ENCODE assay signal across 1 cellular context in the genomic region with DNA sequence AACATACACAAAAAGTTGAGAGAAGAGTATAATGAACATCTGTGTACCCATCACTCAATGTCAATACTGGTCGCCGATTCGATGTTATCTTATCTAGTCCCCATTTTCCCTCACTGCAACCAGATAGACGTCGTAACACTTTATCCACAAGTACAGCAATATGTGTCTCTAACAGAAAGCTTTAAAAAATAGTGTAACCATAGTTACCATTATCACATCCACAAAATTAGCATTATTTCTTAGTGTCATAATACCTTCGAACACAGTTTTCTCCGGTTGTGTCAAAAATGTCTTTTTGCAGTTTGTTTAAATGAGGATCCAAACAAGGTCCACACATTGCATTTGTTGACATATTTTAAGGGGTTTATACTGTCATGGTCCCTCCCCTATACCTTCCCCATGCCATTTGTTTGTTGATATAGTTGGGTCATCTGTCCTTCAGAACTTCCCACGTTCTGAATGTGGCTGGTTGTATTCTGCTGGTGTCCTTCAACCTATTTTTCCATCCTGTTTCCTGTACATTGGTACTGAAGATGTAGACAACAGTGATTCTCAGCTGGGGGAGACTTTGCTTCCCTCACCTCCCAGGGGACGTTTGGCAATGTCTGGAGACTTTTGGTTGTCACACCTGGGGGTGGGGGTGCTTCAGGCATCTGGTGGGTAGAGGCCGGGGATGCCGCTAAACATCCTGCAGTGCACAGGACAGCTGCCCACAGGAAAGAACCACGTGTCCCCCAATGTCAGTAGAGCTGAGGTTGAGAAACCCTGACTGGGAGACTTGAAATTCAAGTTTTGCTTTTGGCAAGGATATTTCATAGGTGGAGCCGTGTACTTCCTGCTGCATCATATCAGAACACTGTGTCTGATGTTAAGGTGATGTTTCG.
TF ChIP-seq lines count a peak whose summit lies in the region.

No MANE protein-coding gene starts in this region.

TF ChIP-seq in HepG2, 621 proteins besides CTCF, POLR2A, EP300 and RAD21 (continued from another document and continues in another):
- TF ChIP-seq FOXA1 (IDR thresholded peaks at IDR 0.05), result no peak
- TF ChIP-seq FOXA1 (CRISPR knock-in tag; IDR thresholded peaks at IDR 0.05), result peak; percentile 8; the same call in 1 of the 2 replicates
- TF ChIP-seq SOX13 (IDR thresholded peaks at IDR 0.05), result no peak
- peak in 1 of 2 experiments; percentile 30; a peak in 1 of 4 replicates for TF ChIP-seq SOX13 (CRISPR knock-in tag; conservative IDR thresholded peaks at IDR 0.05 in 1 of 2, IDR thresholded peaks at IDR 0.05 in 1 of 2)
- TF ChIP-seq, protein P1, sequence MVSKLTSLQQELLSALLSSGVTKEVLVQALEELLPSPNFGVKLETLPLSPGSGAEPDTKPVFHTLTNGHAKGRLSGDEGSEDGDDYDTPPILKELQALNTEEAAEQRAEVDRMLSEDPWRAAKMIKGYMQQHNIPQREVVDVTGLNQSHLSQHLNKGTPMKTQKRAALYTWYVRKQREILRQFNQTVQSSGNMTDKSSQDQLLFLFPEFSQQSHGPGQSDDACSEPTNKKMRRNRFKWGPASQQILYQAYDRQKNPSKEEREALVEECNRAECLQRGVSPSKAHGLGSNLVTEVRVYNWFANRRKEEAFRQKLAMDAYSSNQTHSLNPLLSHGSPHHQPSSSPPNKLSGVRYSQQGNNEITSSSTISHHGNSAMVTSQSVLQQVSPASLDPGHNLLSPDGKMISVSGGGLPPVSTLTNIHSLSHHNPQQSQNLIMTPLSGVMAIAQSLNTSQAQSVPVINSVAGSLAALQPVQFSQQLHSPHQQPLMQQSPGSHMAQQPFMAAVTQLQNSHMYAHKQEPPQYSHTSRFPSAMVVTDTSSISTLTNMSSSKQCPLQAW (CRISPR knock-in tag; IDR thresholded peaks at IDR 0.05), result peak; percentile 76; the same call in 1 of the 2 replicates
- peak; percentile 66; the same call in 1 of the 2 replicates for TF ChIP-seq HDAC1 (CRISPR knock-in tag; IDR thresholded peaks at IDR 0.05)
- TF ChIP-seq, protein P2, sequence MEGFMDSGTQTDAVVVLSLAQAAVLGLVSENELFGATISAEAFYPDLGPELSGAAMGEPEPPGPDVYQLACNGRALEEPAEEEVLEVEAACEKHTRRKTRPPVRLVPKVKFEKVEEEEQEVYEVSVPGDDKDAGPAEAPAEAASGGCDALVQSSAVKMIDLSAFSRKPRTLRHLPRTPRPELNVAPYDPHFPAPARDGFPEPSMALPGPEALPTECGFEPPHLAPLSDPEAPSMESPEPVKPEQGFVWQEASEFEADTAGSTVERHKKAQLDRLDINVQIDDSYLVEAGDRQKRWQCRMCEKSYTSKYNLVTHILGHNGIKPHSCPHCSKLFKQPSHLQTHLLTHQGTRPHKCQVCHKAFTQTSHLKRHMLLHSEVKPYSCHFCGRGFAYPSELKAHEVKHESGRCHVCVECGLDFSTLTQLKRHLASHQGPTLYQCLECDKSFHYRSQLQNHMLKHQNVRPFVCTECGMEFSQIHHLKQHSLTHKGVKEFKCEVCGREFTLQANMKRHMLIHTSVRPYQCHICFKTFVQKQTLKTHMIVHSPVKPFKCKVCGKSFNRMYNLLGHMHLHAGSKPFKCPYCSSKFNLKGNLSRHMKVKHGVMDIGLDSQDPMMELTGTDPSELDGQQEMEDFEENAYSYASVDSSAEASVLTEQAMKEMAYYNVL (CRISPR knock-in tag; IDR thresholded peaks at IDR 0.05; ENCODE audit: borderline replicate concordance), result peak; percentile 63; the same call in 1 of the 2 replicates
- TF ChIP-seq FOXA3 (CRISPR knock-in tag; IDR thresholded peaks at IDR 0.05), result peak; percentile 75
- TF ChIP-seq SOX5 (CRISPR knock-in tag; IDR thresholded peaks at IDR 0.05; ENCODE audit: borderline replicate concordance), result peak; percentile 46; the same call in 1 of the 2 replicates
- TF ChIP-seq ZNF816 (CRISPR knock-in tag; IDR thresholded peaks at IDR 0.05; ENCODE audit: borderline replicate concordance), result peak; percentile 66; the same call in 1 of the 2 replicates
- peak; percentile 71 for TF ChIP-seq MEF2D (CRISPR knock-in tag; IDR thresholded peaks at IDR 0.05)
- 0 out of 2 replicates have a peak, but pooled peaks have one; percentile 34 for TF ChIP-seq HDAC2 (CRISPR knock-in tag; IDR thresholded peaks at IDR 0.05)
- TF ChIP-seq ZFP36L1 (CRISPR knock-in tag; IDR thresholded peaks at IDR 0.05), result 0 out of 2 replicates have a peak, but pooled peaks have one; percentile 34
- no peak for TF ChIP-seq ZNF530 (CRISPR knock-in tag; IDR thresholded peaks at IDR 0.05; ENCODE audit: low read depth)
- peak; percentile 94; the same call in 1 of the 2 replicates for TF ChIP-seq ZBTB20 (CRISPR knock-in tag; IDR thresholded peaks at IDR 0.05; ENCODE audit: borderline replicate concordance, low read depth)
- peak; percentile 49; the same call in 1 of the 2 replicates for TF ChIP-seq ESRRA (CRISPR knock-in tag; IDR thresholded peaks at IDR 0.05; ENCODE audit: low read depth)
- TF ChIP-seq ZMYM4 (CRISPR knock-in tag; IDR thresholded peaks at IDR 0.05), result peak; percentile 44; the same call in 1 of the 2 replicates
- no peak for TF ChIP-seq ZNF446 (CRISPR knock-in tag; IDR thresholded peaks at IDR 0.05)
- 0 out of 2 replicates have a peak, but pooled peaks have one; percentile 32 for TF ChIP-seq SPEN (CRISPR knock-in tag; IDR thresholded peaks at IDR 0.05; ENCODE audit: low read depth)
- TF ChIP-seq RARA (CRISPR knock-in tag; IDR thresholded peaks at IDR 0.05), result peak; percentile 61
- no peak for TF ChIP-seq NR2C2 (CRISPR knock-in tag; IDR thresholded peaks at IDR 0.05; ENCODE audit: borderline replicate concordance)
- TF ChIP-seq RFX5 (IDR thresholded peaks at IDR 0.05; ENCODE audit: low read depth, low read length), result no peak
- TF ChIP-seq NCOA2 (CRISPR knock-in tag; IDR thresholded peaks at IDR 0.05), result peak; percentile 44; the same call in 1 of the 2 replicates
- TF ChIP-seq, protein P3, sequence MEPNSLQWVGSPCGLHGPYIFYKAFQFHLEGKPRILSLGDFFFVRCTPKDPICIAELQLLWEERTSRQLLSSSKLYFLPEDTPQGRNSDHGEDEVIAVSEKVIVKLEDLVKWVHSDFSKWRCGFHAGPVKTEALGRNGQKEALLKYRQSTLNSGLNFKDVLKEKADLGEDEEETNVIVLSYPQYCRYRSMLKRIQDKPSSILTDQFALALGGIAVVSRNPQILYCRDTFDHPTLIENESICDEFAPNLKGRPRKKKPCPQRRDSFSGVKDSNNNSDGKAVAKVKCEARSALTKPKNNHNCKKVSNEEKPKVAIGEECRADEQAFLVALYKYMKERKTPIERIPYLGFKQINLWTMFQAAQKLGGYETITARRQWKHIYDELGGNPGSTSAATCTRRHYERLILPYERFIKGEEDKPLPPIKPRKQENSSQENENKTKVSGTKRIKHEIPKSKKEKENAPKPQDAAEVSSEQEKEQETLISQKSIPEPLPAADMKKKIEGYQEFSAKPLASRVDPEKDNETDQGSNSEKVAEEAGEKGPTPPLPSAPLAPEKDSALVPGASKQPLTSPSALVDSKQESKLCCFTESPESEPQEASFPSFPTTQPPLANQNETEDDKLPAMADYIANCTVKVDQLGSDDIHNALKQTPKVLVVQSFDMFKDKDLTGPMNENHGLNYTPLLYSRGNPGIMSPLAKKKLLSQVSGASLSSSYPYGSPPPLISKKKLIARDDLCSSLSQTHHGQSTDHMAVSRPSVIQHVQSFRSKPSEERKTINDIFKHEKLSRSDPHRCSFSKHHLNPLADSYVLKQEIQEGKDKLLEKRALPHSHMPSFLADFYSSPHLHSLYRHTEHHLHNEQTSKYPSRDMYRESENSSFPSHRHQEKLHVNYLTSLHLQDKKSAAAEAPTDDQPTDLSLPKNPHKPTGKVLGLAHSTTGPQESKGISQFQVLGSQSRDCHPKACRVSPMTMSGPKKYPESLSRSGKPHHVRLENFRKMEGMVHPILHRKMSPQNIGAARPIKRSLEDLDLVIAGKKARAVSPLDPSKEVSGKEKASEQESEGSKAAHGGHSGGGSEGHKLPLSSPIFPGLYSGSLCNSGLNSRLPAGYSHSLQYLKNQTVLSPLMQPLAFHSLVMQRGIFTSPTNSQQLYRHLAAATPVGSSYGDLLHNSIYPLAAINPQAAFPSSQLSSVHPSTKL (CRISPR knock-in tag; IDR thresholded peaks at IDR 0.05), result peak; percentile 83
- TF ChIP-seq, protein P4, sequence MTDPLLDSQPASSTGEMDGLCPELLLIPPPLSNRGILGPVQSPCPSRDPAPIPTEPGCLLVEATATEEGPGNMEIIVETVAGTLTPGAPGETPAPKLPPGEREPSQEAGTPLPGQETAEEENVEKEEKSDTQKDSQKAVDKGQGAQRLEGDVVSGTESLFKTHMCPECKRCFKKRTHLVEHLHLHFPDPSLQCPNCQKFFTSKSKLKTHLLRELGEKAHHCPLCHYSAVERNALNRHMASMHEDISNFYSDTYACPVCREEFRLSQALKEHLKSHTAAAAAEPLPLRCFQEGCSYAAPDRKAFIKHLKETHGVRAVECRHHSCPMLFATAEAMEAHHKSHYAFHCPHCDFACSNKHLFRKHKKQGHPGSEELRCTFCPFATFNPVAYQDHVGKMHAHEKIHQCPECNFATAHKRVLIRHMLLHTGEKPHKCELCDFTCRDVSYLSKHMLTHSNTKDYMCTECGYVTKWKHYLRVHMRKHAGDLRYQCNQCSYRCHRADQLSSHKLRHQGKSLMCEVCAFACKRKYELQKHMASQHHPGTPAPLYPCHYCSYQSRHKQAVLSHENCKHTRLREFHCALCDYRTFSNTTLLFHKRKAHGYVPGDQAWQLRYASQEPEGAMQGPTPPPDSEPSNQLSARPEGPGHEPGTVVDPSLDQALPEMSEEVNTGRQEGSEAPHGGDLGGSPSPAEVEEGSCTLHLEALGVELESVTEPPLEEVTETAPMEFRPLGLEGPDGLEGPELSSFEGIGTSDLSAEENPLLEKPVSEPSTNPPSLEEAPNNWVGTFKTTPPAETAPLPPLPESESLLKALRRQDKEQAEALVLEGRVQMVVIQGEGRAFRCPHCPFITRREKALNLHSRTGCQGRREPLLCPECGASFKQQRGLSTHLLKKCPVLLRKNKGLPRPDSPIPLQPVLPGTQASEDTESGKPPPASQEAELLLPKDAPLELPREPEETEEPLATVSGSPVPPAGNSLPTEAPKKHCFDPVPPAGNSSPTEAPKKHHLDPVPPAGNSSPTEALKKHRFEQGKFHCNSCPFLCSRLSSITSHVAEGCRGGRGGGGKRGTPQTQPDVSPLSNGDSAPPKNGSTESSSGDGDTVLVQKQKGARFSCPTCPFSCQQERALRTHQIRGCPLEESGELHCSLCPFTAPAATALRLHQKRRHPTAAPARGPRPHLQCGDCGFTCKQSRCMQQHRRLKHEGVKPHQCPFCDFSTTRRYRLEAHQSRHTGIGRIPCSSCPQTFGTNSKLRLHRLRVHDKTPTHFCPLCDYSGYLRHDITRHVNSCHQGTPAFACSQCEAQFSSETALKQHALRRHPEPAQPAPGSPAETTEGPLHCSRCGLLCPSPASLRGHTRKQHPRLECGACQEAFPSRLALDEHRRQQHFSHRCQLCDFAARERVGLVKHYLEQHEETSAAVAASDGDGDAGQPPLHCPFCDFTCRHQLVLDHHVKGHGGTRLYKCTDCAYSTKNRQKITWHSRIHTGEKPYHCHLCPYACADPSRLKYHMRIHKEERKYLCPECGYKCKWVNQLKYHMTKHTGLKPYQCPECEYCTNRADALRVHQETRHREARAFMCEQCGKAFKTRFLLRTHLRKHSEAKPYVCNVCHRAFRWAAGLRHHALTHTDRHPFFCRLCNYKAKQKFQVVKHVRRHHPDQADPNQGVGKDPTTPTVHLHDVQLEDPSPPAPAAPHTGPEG (CRISPR knock-in tag; IDR thresholded peaks at IDR 0.05), result no peak
- TF ChIP-seq GATAD2A (CRISPR knock-in tag; IDR thresholded peaks at IDR 0.05), result peak; percentile 67; the same call in 1 of the 2 replicates
- TF ChIP-seq SAP130 (CRISPR knock-in tag; IDR thresholded peaks at IDR 0.05; ENCODE audit: low read depth), result peak; percentile 82
- no peak for TF ChIP-seq ZSCAN12 (CRISPR knock-in tag; IDR thresholded peaks at IDR 0.05)
- 0 out of 2 replicates have a peak, but pooled peaks have one; percentile 52 for TF ChIP-seq ZKSCAN8 (CRISPR knock-in tag; IDR thresholded peaks at IDR 0.05; ENCODE audit: borderline replicate concordance)
- TF ChIP-seq SP5 (CRISPR knock-in tag; IDR thresholded peaks at IDR 0.05; ENCODE audit: borderline replicate concordance, low read depth), result peak; percentile 70
- no peak for TF ChIP-seq RBAK (CRISPR knock-in tag; IDR thresholded peaks at IDR 0.05)
- TF ChIP-seq, protein P5, sequence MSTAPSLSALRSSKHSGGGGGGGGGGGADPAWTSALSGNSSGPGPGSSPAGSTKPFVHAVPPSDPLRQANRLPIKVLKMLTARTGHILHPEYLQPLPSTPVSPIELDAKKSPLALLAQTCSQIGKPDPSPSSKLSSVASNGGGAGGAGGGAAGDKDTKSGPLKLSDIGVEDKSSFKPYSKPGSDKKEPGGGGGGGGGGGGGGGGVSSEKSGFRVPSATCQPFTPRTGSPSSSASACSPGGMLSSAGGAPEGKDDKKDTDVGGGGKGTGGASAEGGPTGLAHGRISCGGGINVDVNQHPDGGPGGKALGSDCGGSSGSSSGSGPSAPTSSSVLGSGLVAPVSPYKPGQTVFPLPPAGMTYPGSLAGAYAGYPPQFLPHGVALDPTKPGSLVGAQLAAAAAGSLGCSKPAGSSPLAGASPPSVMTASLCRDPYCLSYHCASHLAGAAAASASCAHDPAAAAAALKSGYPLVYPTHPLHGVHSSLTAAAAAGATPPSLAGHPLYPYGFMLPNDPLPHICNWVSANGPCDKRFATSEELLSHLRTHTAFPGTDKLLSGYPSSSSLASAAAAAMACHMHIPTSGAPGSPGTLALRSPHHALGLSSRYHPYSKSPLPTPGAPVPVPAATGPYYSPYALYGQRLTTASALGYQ (CRISPR knock-in tag; IDR thresholded peaks at IDR 0.05), result peak; percentile 40; the same call in 1 of the 2 replicates
- TF ChIP-seq, protein P6, sequence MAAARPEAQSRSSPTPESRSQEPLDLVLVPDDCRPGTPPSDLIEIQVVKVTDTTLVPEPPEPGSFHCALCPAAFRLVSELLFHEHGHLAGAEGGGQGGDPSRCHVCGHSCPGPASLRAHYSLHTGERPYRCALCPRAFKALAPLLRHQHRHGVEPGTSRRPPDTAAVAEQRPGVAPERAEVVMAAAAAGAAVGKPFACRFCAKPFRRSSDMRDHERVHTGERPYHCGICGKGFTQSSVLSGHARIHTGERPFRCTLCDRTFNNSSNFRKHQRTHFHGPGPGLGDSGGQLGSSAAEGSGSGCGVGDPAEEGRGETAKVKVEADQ (CRISPR knock-in tag; IDR thresholded peaks at IDR 0.05; ENCODE audit: borderline replicate concordance), result no peak
- peak; percentile 22 for TF ChIP-seq HNF4A (CRISPR knock-in tag; IDR thresholded peaks at IDR 0.05)
- TF ChIP-seq TEAD3 (CRISPR knock-in tag; optimal IDR thresholded peaks at IDR 0.05; ENCODE audit: borderline replicate concordance), result peak; percentile 67
- TF ChIP-seq ZNF792 (CRISPR knock-in tag; IDR thresholded peaks at IDR 0.05), result peak; percentile 26; the same call in 1 of the 2 replicates
